8 cellular contexts compared by ENCODE assay signal in the genomic region with DNA sequence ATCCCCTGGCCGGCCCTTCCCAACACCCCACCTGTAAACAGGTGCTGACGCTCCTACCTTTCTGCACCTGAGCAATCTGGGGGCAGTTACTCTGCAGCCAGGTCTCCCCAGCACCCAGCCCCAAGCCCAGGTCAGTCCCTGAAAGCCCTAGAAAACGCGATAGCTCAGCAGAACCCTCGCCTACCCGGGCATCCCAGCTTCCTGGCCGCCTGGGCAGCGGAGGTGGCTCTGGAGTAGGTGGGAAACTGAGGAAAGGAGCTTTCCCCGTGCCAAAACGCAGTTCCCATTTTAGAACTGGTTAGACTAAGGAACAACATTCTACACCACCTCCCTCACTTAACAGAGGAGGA. TPM values are rescaled to one million over a fixed set of nuclear protein-coding genes. Genes with fewer than 3 reads are reported as not detected.
A peak's percentile ranks its signal among the peaks of the same experiment; 100 is the strongest.
DNase-seq lines count a peak whose midpoint lies in the region; ATAC-seq and TF ChIP-seq lines count a peak whose summit lies in the region.

No MANE protein-coding gene starts in this region.

- no peak overlapping the region for H3K23ac ChIP-seq in mesendoderm (ENCODE audit: low read length)

- dilution Hi-C loops in mammary epithelial cell (cut with HindIII; ENCODE audit: low sequenced_read_pairs): no loop called here

- no peaks in the 10 kb centered on the region for H3K79me1 ChIP-seq in mesendoderm (ENCODE audit: low read length)

- H4K8ac ChIP-seq in mesendoderm (ENCODE audit: low read depth, low read length): no peak overlapping the region

- peak overlapping the region; percentile 95 for H3K4me2 ChIP-seq in mammary epithelial cell (ENCODE audit: insufficient read depth, low read depth, low read length)
- peak overlapping the region; percentile 37 for H3K4me2 ChIP-seq in mesendoderm (ENCODE audit: low read length)

- H3K4me3 ChIP-seq in cardiac muscle cell (peak overlapping the region; percentile 45), mammary epithelial cell (replicated peaks in 1 of 3; ENCODE audit: insufficient read depth in 1 of 3, low read depth in 2 of 3, low read length in 3 of 3) (peak overlapping the region; percentile 26 to 71 (median 64)), mesendoderm (ENCODE audit: low read length) (peak overlapping the region; percentile 26), urinary bladder (ENCODE audit: low read depth, low read length) (peak overlapping the region; percentile 74)

- no peak overlapping the region for H2BK5ac ChIP-seq in mesendoderm (ENCODE audit: low read length)

- H2AFZ ChIP-seq in mammary epithelial cell (ENCODE audit: low read depth, low read length): peak overlapping the region; percentile 86

- no peak overlapping the region for H3K18ac ChIP-seq in mesendoderm (ENCODE audit: low read length)

- H4K5ac ChIP-seq in mesendoderm (ENCODE audit: low read length): no peak overlapping the region

- in situ Hi-C loops in mammary epithelial cell (cut with MboI; ENCODE audit: low sequenced_read_pairs in 2 of 2): no loop called here

- H3K9me3 ChIP-seq in cardiac muscle cell (ENCODE audit: low read depth) (no peaks in the 10 kb centered on the region), mammary epithelial cell (replicated peaks; ENCODE audit: insufficient read depth, low read length) (no peaks in the 10 kb centered on the region)

- no peak overlapping the region for H3K4ac ChIP-seq in mesendoderm (ENCODE audit: low read depth, low read length)

- CTCF ChIA-PET in mammary epithelial cell (lab: Charles Lee; ENCODE audit: low non-redundant PET): no interaction called here

- no peak overlapping the region for H3K27ac ChIP-seq in cardiac muscle cell
- H3K27ac ChIP-seq in mammary epithelial cell (ENCODE audit: insufficient read depth, low read depth, low read length): no peak overlapping the region
- H3K27ac ChIP-seq in mesendoderm (ENCODE audit: low read depth, low read length): no peak overlapping the region
- peak overlapping the region; percentile 18 for H3K27ac ChIP-seq in urinary bladder (ENCODE audit: low read depth)

- no peaks in the 10 kb centered on the region for H4K20me1 ChIP-seq in mammary epithelial cell (ENCODE audit: insufficient read depth, low read length)

- intact Hi-C loops in cardiac septum (cut with DNase I) (no loop called here), mammary epithelial cell (cut with micrococcal nuclease) (no loop called here)

- no peak overlapping the region for H2BK15ac ChIP-seq in mesendoderm (replicated peaks; ENCODE audit: low read depth)

- H2AK5ac ChIP-seq in mesendoderm (ENCODE audit: low read length): no peak overlapping the region

- H3K79me2 ChIP-seq in mammary epithelial cell (ENCODE audit: insufficient read depth, low read length) (no peaks in the 10 kb centered on the region), mesendoderm (ENCODE audit: control insufficient read depth, insufficient read depth, low read length) (no peaks in the 10 kb centered on the region)

- H3K27me3 ChIP-seq in cardiac muscle cell (peaks cover 55% of the 10 kb centered on the region), mammary epithelial cell (ENCODE audit: insufficient read depth, low read length) (no peaks in the 10 kb centered on the region), mesendoderm (ENCODE audit: insufficient read depth, low read length, poor library complexity) (no peaks in the 10 kb centered on the region)

- peak overlapping the region; percentile 17 for H3K9ac ChIP-seq in mammary epithelial cell (ENCODE audit: insufficient read depth, low read length)
- peak overlapping the region; percentile 66 for H3K9ac ChIP-seq in mesendoderm (ENCODE audit: low read length)

- BruUV-seq in mammary epithelial cell (replicated peaks; lab: Mats Ljungman, UMichigan): TSS peak; percentile 31

- ATAC-seq in GM18511 (IDR thresholded peaks at IDR 0.05; ENCODE audit: unreplicated experiment) (no peak), GM19351 (IDR thresholded peaks at IDR 0.05; ENCODE audit: unreplicated experiment) (no peak)

- H3K36me3 ChIP-seq in cardiac muscle cell (no peaks in the 10 kb centered on the region), mammary epithelial cell (ENCODE audit: insufficient read depth, low read length) (no peaks in the 10 kb centered on the region), mesendoderm (ENCODE audit: control insufficient read depth, insufficient read depth, low read length) (no peaks in the 10 kb centered on the region), urinary bladder (ENCODE audit: insufficient read depth) (no peaks in the 10 kb centered on the region)

- DNase-seq in cardiac muscle cell (ENCODE audit: low read depth in 1 of 2, low spot score in 1 of 2): no peak
- DNase-seq in cardiac septum (ENCODE audit: low spot score): no peak
- no peak for DNase-seq in mammary epithelial cell
- peak; percentile 38 for DNase-seq in mesendoderm
- no peak for DNase-seq in NCI-H524 treated with DMSO at 0.1 percent for 48 hours (lab: John Stamatoyannopoulos, UW)

- H3K4me1 ChIP-seq in cardiac muscle cell (ENCODE audit: low read depth) (no peaks in the 10 kb centered on the region), mammary epithelial cell (ENCODE audit: insufficient read depth, low read length) (peaks cover 44% of the 10 kb centered on the region), mesendoderm (ENCODE audit: control insufficient read depth, low read depth, low read length) (peaks cover 2% of the 10 kb centered on the region), urinary bladder (ENCODE audit: insufficient read depth) (peaks cover 2% of the 10 kb centered on the region)

- no peak for TF ChIP-seq CTCF in cardiac muscle cell (IDR thresholded peaks at IDR 0.05; ENCODE audit: low read depth, low read length)
- no peak for TF ChIP-seq CTCF in mammary epithelial cell (conservative IDR thresholded peaks at IDR 0.05 in 1 of 2, IDR thresholded peaks at IDR 0.05 in 1 of 2; ENCODE audit: extremely low read depth in 1 of 2, insufficient read depth in 1 of 2, low read depth in 1 of 2, low read length in 2 of 2)

- no peak overlapping the region for H2BK120ac ChIP-seq in mesendoderm (ENCODE audit: low read depth, low read length)

- H3K56ac ChIP-seq in mesendoderm (ENCODE audit: low read length): peak overlapping the region; percentile 10

- WGBS in mammary epithelial cell (ENCODE audit: low coverage, missing lambda C conversion rate): 27% methylated on average over 9 of the region's 10 CpGs
- WGBS in mesendoderm (ENCODE audit: extremely low coverage, insufficient coverage, low lambda C conversion rate): no CpG with 5 or more reads among the region's 10 CpGs
- 7% methylated on average over 10 of the region's 10 CpGs for WGBS in urinary bladder

RNA-seq across cellular contexts. Expression of gene SYTL2, which starts 0.4 kb away (rescaled TPM):
- 2.5 and 4.1 TPM in 2 replicates for total RNA-seq in cardiac muscle cell
- 1.2 and 1.7 TPM in 2 replicates for polyA plus RNA-seq in cardiac muscle cell
- total RNA-seq in cardiac septum: 14.2 TPM
- total RNA-seq in mammary epithelial cell: 10 to 100 TPM in 1 of 2 donors, 1 to 10 TPM in 1; 6.2 to 11.5 TPM
- 3.8 TPM for polyA plus RNA-seq in mammary epithelial cell
- 2.8 TPM for polyA minus RNA-seq in mammary epithelial cell
- 4.9 TPM for polyA plus RNA-seq in mesendoderm (2013, experiment 1 of 2)
- 5.4 TPM for polyA plus RNA-seq in mesendoderm (2013, experiment 2 of 2)
- total RNA-seq in urinary bladder: 123 TPM
- 18.5 TPM for polyA plus RNA-seq in urinary bladder

RNA-seq across cellular contexts. Expression of gene CCDC83, which starts 44.7 kb away (rescaled TPM):
- not detected in 2 replicates for total RNA-seq in cardiac muscle cell
- not detected in 2 replicates for polyA plus RNA-seq in cardiac muscle cell
- not detected for total RNA-seq in cardiac septum
- not detected for total RNA-seq in mammary epithelial cell
- polyA plus RNA-seq in mammary epithelial cell: not detected
- not detected for polyA minus RNA-seq in mammary epithelial cell
- not detected for polyA plus RNA-seq in mesendoderm (2013, experiment 1 of 2)
- not detected for polyA plus RNA-seq in mesendoderm (2013, experiment 2 of 2)
- not detected for total RNA-seq in urinary bladder
- polyA plus RNA-seq in urinary bladder: not detected
